Comparison of ENCODE assay signal across 19 cellular contexts in genomic region chr16:87819282-87819681, GRCh38. TPM values are rescaled to one million over a fixed set of nuclear protein-coding genes. Genes with fewer than 3 reads are reported as not detected.
DNase-seq lines count a peak whose midpoint lies in the region; ATAC-seq, FAIRE-seq and TF ChIP-seq lines count a peak whose summit lies in the region.
"Had no signal": no experiment of that assay in that cellular context is flagged by ENCODE, and none has a peak within 500 bp of the region (broad histone marks: within the 10 kb centered on the region; RNA-seq: fewer than 3 reads in every experiment).

No MANE protein-coding gene starts in this region.

- peaks cover 9% of the 10 kb centered on the region for H3K4me1 ChIP-seq in A549
- peaks cover 96% of the 10 kb centered on the region for H3K4me1 ChIP-seq in BLaER1
- no peaks in the 10 kb centered on the region for H3K4me1 ChIP-seq in tibial nerve

- no peak for TF ChIP-seq EP300 in A549 (IDR thresholded peaks at IDR 0.05)
- no peak for TF ChIP-seq EP300 in tibial nerve (IDR thresholded peaks at IDR 0.05)

- H3K27ac ChIP-seq in A549 (peak overlapping the region in 1 of 2 experiments; percentile 97; a peak in 3 of 6 replicates), BLaER1 (peak overlapping the region; percentile 90), RWPE1 (peak overlapping the region; percentile 98), layer of hippocampus (ENCODE audit: low read depth, low read length) (peak overlapping the region; percentile 18), tibial nerve (no peak overlapping the region)
- H3K27ac ChIP-seq: C4-2B, GM23248 had no signal

- DNase-seq in A549 (ENCODE audit: low read depth in 1 of 2, low spot score in 1 of 2) (no peak), RWPE1 (ENCODE audit: low spot score) (no peak), AG20443 (ENCODE audit: low spot score) (no peak), tibial nerve (ENCODE audit: low spot score in 2 of 2) (no peak), NCI-H146 (lab: John Stamatoyannopoulos, UW) (no peak)
- DNase-seq: GM23248, HCEC 1CT, HFFc6, KBM-7 had no signal

- H3K27me3 ChIP-seq in BLaER1 (no peaks in the 10 kb centered on the region), layer of hippocampus (ENCODE audit: control insufficient read depth, insufficient read depth, low read length) (no peaks in the 10 kb centered on the region), tibial nerve (peaks cover 0 to 2% of the 10 kb centered on the region in 2 donors)

- no peak for FAIRE-seq in A549 (lab: Jason Lieb, UNC)
- FAIRE-seq: A204.1, D721Med, G401.6, GM12891, GM19239, H54 had no signal

- no peaks in the 10 kb centered on the region for H4K20me1 ChIP-seq in BLaER1

- 88% methylated on average over 10 of the region's 15 CpGs for WGBS in A549 (ENCODE audit: missing lambda C conversion rate)
- WGBS in tibial nerve, 2 donors = 73 to 79% methylated on average over 13 to 15 of the region's 15 CpGs

- no peak overlapping the region for H3K4me3 ChIP-seq in A549
- no peak overlapping the region for H3K4me3 ChIP-seq in BLaER1
- no peak overlapping the region for H3K4me3 ChIP-seq in tibial nerve
- H3K4me3 ChIP-seq: GM23248 had no signal

- TF ChIP-seq CTCF in A549 (IDR thresholded peaks at IDR 0.05) = no peak
- TF ChIP-seq CTCF in RWPE1 (conservative IDR thresholded peaks at IDR 0.05; ENCODE audit: low read depth) = no peak
- no peak for TF ChIP-seq CTCF in tibial nerve (IDR thresholded peaks at IDR 0.05)

- H3K9ac ChIP-seq in BLaER1 = no peak overlapping the region
- H3K9ac ChIP-seq: GM23248 had no signal

- ATAC-seq in A549 (no peak), HG02973 (IDR thresholded peaks at IDR 0.05; ENCODE audit: unreplicated experiment) (no peak)

- POLR2A ChIA-PET in A549 (lab: Yijun Ruan, JAX) (interaction anchor here (1.2 to 3.4 kb wide), 2 partner anchors 12 to 40 kb away, joined by 4 to 24 read pairs; no protein-coding TSS in a partner anchor), RWPE1 (lab: Yijun Ruan, JAX; ENCODE audit: low non-redundant PET) (no interaction called here)

- no peak for TF ChIP-seq RAD21 in A549 (conservative IDR thresholded peaks at IDR 0.05 in 1 of 2, IDR thresholded peaks at IDR 0.05 in 1 of 2)

- no peak for TF ChIP-seq POLR2A in A549 (IDR thresholded peaks at IDR 0.05; ENCODE audit: low read length)
- TF ChIP-seq POLR2A in tibial nerve (IDR thresholded peaks at IDR 0.05) = no peak

- H3K4me2 ChIP-seq in A549 (no peak overlapping the region), BLaER1 (peak overlapping the region; percentile 81)

- H3K9me3 ChIP-seq in A549 (peaks cover 23% of the 10 kb centered on the region), BLaER1 (peaks cover 21% of the 10 kb centered on the region), tibial nerve (peaks cover 0 to 28% (median 3%) of the 10 kb centered on the region in 4 donors)

- CTCF ChIA-PET in A549 (lab: Yijun Ruan, JAX) = interaction anchor here (1.1 to 30.2 kb wide), 8 partner anchors 8 to 53 kb away, joined by 3 to 417 read pairs (median 4); no protein-coding TSS in a partner anchor
- CTCF ChIA-PET in RWPE1 (lab: Yijun Ruan, JAX) = interaction anchor here (1.5 kb wide), 1 partner anchor 40 kb away, joined by 9 read pairs; no protein-coding TSS in a partner anchor

- H3K36me3 ChIP-seq in BLaER1 (no peaks in the 10 kb centered on the region), tibial nerve (no peaks in the 10 kb centered on the region)

TF ChIP-seq in A549, 52 proteins besides CTCF, POLR2A, EP300 and RAD21:
- TF ChIP-seq POLR2AphosphoS2 (conservative IDR thresholded peaks at IDR 0.05; ENCODE audit: low read length) (0 out of 2 replicates have a peak, but pooled peaks have one; percentile 14), REST (IDR thresholded peaks at IDR 0.05) (no peak)

RNA-seq across cellular contexts. Expression of gene SLC7A5, which starts 50.0 kb away (rescaled TPM):
- polyA plus RNA-seq in A549 (2011; rRNA removed) (265 and 326 TPM in 2 replicates), A549 (2017; fragmentation: RNase III; extraction: RNeasy Plus Mini Kit Qiagen cat#74134 plus additional on column Dnase treatment) (903 to 1,096 TPM (median 972 TPM) in 3 replicates)
- 971 and 1,312 TPM in 2 replicates for polyA plus RNA-seq in A549 (2012; cell fraction: cytosol; rRNA removed)
- polyA plus RNA-seq in A549 (2012; cell fraction: nucleus; rRNA removed) = 1,440 and 1,925 TPM in 2 replicates
- polyA minus RNA-seq in A549 (2011; rRNA and poly(A)+ RNA removed) = 237 and 354 TPM in 2 replicates
- total RNA-seq in tibial nerve = 1 to 10 TPM; 5.5 to 6.6 (median 6.0) TPM

RNA-seq across cellular contexts. Expression of gene KLHDC4, which starts 53.5 kb away (rescaled TPM):
- polyA plus RNA-seq in A549 (2011; rRNA removed) (22.6 and 25.9 TPM in 2 replicates), A549 (2017; fragmentation: RNase III; extraction: RNeasy Plus Mini Kit Qiagen cat#74134 plus additional on column Dnase treatment) (34.8 to 38.2 TPM (median 37.2 TPM) in 3 replicates)
- 49.9 and 55.6 TPM in 2 replicates for polyA plus RNA-seq in A549 (2012; cell fraction: cytosol; rRNA removed)
- polyA plus RNA-seq in A549 (2012; cell fraction: nucleus; rRNA removed) = 197 and 201 TPM in 2 replicates
- polyA minus RNA-seq in A549 (2011; rRNA and poly(A)+ RNA removed) = 30.0 and 33.8 TPM in 2 replicates
- total RNA-seq in tibial nerve = 10 to 100 TPM; 26.9 to 61.5 (median 42.5) TPM

Comparison
In these comparisons a context has a peak if more than half of its experiments do, and no peak if none do; other contexts are left out.
1. H3K27ac ChIP-seq: peak in BLaER1 (single experiment), RWPE1 (single experiment) and layer of hippocampus (single experiment); none in tibial nerve (0 of 4).